ENCODE assay signal across 15 cellular contexts in the genomic region with DNA sequence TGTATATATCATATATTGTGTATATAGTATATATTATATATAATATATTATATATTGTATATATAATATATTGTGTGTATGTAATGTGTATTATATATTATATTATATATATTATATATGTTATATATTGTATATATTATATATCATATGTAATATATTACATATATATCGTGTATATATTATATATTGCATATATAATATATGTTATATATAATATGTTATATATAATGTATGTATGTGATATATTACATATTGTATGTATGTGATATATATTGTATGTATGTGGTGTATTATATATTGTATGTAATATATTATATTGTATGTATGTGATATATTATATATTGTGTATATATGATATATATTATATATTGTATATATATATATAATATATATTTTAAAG. TPM values are rescaled to one million over a fixed set of nuclear protein-coding genes. Genes with fewer than 3 reads are reported as not detected.
"Had no signal": no experiment of that assay in that cellular context is flagged by ENCODE, and none has a peak within 500 bp of the region (broad histone marks: within the 10 kb centered on the region; RNA-seq: fewer than 3 reads in every experiment).

No MANE protein-coding gene starts in this region.

- H3K27ac ChIP-seq: RWPE1 had no signal

- DNase-seq: NCI-H1417 treated with DMSO at 0.1 percent for 48 hours, NCI-H187, NCI-H2029, NCI-H2081 treated with DMSO at 0.1 percent for 48 hours, NCI-H2171, NCI-H226, NCI-H510A, NCI-H524 treated with DMSO at 0.1 percent for 48 hours, NCI-H774, SHP77 had no signal

- H3K9me3 ChIP-seq: SK-N-SH had no signal

RNA-seq across cellular contexts. Expression of a gene that starts 30.5 kb away (rescaled TPM):
- total RNA-seq: HT-29, MCF 10A, SK-MEL-5 had no signal
